Comparison of ENCODE assay signal across 13 cellular contexts in genomic region chr11:121661796-121662508, GRCh38.
DNase-seq lines count a peak whose midpoint lies in the region; ATAC-seq and TF ChIP-seq lines count a peak whose summit lies in the region.
"Had no signal": no experiment of that assay in that cellular context is flagged by ENCODE, and none has a peak within 500 bp of the region (broad histone marks: within the 10 kb centered on the region; RNA-seq: fewer than 3 reads in every experiment).

No MANE protein-coding gene starts in this region.

- DNase-seq in AG08395 (ENCODE audit: low spot score) (peak; percentile 70), LHCN-M2 (ENCODE audit: low read depth) (peak; percentile 86), cerebellum (ENCODE audit: low spot score) (peak; percentile 27), left lung (no peak), SJCRH30 (no peak), NOMO-1 treated with DMSO at 0.1 percent for 48 hours (lab: John Stamatoyannopoulos, UW; ENCODE audit: unreplicated experiment) (no peak)
- DNase-seq in activated CD4-positive, alpha-beta T cell treated with anti-CD3 and anti-CD28 coated beads, Interleukin-2, amount 50 U/mL, for 4 hours = no peak
- DNase-seq: activated effector memory CD4-positive, alpha-beta T cell treated with anti-CD3 and anti-CD28 coated beads, Interleukin-2, amount 50 U/mL, for 16 hours; NCI-H446 had no signal

- intact Hi-C loops in left lung (cut with DNase I) = loop anchor here in 1 of 2 donors (10.0 kb wide), 1 partner anchor 843 kb away; no protein-coding TSS in a partner anchor

- no peaks in the 10 kb centered on the region for H3K36me3 ChIP-seq in left lung
- H3K36me3 ChIP-seq in SJCRH30 = no peaks in the 10 kb centered on the region
- H3K36me3 ChIP-seq: HAP-1 had no signal

- H3K4me3 ChIP-seq in left lung = no peak overlapping the region
- no peak overlapping the region for H3K4me3 ChIP-seq in SJCRH30
- H3K4me3 ChIP-seq: HAP-1 had no signal

- ATAC-seq in left lung (peak; percentile 39), GM18502 (IDR thresholded peaks at IDR 0.05; ENCODE audit: poor library complexity, unreplicated experiment) (no peak)
- ATAC-seq: stimulated activated memory B cell treated with anti-CD40 and anti-IgM and Interleukin-4, amounts not matched to agents 10 μg/mL and 1 μg/mL and 100 μg/mL, for 72 hours had no signal

- no peaks in the 10 kb centered on the region for H3K9me3 ChIP-seq in left lung
- H3K9me3 ChIP-seq in SJCRH30 (replicated peaks) = no peaks in the 10 kb centered on the region
- H3K9me3 ChIP-seq: HAP-1 had no signal

- no peak overlapping the region for H3K27ac ChIP-seq in left lung
- H3K27ac ChIP-seq in SJCRH30 = no peak overlapping the region
- H3K27ac ChIP-seq: KMS-11 had no signal

- no peaks in the 10 kb centered on the region for H3K4me1 ChIP-seq in left lung
- H3K4me1 ChIP-seq in SJCRH30 = no peaks in the 10 kb centered on the region
- H3K4me1 ChIP-seq: HAP-1 had no signal

- no peak for TF ChIP-seq CTCF in left lung (IDR thresholded peaks at IDR 0.05)

- H3K27me3 ChIP-seq in left lung (no peaks in the 10 kb centered on the region), SJCRH30 (no peaks in the 10 kb centered on the region)

Comparison
In these comparisons a context has a peak if more than half of its experiments do, and no peak if none do; other contexts are left out.
1. DNase-seq: peak in AG08395 (single experiment), LHCN-M2 (single experiment) and cerebellum (single experiment); none in left lung (0 of 2), SJCRH30 (0 of 2), NOMO-1 treated with DMSO at 0.1 percent for 48 hours (single experiment) and activated CD4-positive, alpha-beta T cell treated with anti-CD3 and anti-CD28 coated beads, Interleukin-2, amount 50 U/mL, for 4 hours (0 of 2).